1 cellular context compared by ENCODE assay signal in the genomic region with DNA sequence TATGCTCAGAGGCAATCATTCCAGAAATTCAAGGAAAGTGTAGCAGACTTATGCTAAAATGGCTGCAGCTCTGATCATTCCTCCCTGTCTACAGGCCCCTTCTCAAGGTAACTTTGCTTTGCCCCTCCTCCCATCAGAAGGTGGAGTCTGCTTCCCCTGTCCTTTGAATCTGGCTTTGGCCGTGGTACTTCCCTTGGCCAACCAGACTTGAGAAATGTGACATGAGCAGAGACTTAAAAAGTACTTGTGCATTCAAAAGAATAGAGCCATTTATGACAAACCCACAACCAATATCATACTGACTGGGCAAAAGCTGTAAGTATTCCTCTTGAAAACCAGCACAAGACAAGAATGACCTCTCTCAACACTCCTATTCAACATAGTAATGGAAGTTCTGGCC.
TF ChIP-seq lines count a peak whose summit lies in the region.

No MANE protein-coding gene starts in this region.

TF ChIP-seq in WTC11, 78 proteins besides CTCF, POLR2A, EP300 and RAD21 (continued from another document):
- no peak for TF ChIP-seq MXD4 (CRISPR knock-in tag; IDR thresholded peaks at IDR 0.05; ENCODE audit: borderline replicate concordance)
- TF ChIP-seq SMAD4 (CRISPR knock-in tag; IDR thresholded peaks at IDR 0.05): no peak
- TF ChIP-seq, protein P1, sequence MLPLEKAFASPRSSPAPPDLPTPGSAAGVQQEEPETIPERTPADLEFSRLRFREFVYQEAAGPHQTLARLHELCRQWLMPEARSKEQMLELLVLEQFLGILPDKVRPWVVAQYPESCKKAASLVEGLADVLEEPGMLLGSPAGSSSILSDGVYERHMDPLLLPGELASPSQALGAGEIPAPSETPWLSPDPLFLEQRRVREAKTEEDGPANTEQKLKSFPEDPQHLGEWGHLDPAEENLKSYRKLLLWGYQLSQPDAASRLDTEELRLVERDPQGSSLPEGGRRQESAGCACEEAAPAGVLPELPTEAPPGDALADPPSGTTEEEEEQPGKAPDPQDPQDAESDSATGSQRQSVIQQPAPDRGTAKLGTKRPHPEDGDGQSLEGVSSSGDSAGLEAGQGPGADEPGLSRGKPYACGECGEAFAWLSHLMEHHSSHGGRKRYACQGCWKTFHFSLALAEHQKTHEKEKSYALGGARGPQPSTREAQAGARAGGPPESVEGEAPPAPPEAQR (CRISPR knock-in tag; IDR thresholded peaks at IDR 0.05): no peak
- TF ChIP-seq, protein P2, sequence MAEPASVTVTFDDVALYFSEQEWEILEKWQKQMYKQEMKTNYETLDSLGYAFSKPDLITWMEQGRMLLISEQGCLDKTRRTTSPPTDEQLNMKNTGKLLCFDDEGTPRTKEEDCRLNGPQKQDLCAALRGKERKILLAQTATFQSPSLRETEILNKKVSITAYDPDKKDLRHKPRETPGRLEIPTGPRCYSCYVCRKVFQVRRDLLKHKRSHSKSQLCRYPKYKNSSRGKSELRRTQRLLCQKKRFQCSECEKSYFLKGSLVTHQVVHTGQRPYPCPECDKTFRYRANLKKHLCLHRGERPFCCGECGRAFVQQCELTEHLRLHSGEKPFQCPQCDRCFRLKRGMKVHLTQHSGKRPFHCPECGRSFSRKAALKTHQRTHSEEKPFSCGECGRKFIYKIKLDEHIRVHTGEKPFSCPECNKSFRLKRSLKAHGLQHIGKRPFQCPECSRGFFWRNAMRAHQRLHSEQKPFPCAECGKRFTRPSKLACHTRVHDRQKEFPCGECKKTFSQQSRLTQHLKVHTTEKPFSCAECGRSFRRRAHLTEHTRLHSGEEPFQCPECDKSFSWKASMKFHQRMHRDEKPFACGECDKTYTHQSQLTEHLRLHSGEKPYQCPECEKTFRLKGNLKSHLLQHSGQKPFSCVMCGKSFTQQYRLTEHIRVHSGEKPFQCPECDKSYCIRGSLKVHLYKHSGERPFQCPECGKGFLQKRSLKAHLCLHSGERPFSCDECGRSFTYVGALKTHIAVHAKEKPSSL (CRISPR knock-in tag; conservative IDR thresholded peaks at IDR 0.05): no peak
- TF ChIP-seq ZNF263 (CRISPR knock-in tag; IDR thresholded peaks at IDR 0.05; ENCODE audit: low read depth): no peak
- no peak for TF ChIP-seq FOXJ3 (CRISPR knock-in tag; IDR thresholded peaks at IDR 0.05; ENCODE audit: borderline replicate concordance)
- no peak for TF ChIP-seq NR1H2 (CRISPR knock-in tag; IDR thresholded peaks at IDR 0.05)
- TF ChIP-seq ZNF232 (CRISPR knock-in tag; IDR thresholded peaks at IDR 0.05): no peak
